ENCODE assay signal across 30 cellular contexts in the genomic region with DNA sequence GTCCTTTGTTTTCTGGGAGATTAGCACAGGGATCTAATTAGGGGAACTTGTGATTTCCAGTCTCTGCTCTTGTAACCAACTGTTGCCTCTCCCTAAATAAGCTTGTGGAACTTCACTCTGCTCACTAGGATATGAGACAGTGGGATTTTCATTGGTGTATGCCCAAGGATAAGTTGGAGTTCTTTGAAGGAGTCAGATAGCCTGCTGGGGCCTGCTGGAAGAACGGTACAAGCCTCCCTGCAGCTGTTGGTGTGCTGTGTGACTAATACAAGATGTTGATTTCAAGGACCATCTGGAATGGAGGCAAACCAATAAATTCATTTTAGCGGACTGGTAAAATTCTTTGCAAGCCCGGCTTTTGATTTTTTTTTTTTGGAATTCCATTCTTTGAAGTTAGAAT.
DNase-seq lines count a peak whose midpoint lies in the region; ATAC-seq and TF ChIP-seq lines count a peak whose summit lies in the region.
"Had no signal": no experiment of that assay in that cellular context is flagged by ENCODE, and none has a peak within 500 bp of the region (broad histone marks: within the 10 kb centered on the region; RNA-seq: fewer than 3 reads in every experiment).

No MANE protein-coding gene starts in this region.

- no TSS peak for BruUV-seq in A673 (replicated peaks; lab: Mats Ljungman, UMichigan)

- POLR2A ChIA-PET in A673 (lab: Charles Lee; ENCODE audit: low non-redundant PET) = no interaction called here

- H3K27me3 ChIP-seq in SJCRH30 (no peaks in the 10 kb centered on the region), A673 (replicated peaks; ENCODE audit: insufficient read depth, low read depth, low read length, poor library complexity) (no peaks in the 10 kb centered on the region)
- H3K27me3 ChIP-seq: ascending aorta, dorsolateral prefrontal cortex, MG63, spleen had no signal

- peaks cover 38% of the 10 kb centered on the region for H3K4me1 ChIP-seq in SJCRH30
- no peaks in the 10 kb centered on the region for H3K4me1 ChIP-seq in A673 (ENCODE audit: insufficient read depth, low read length, poor library complexity, severe bottlenecking)
- H3K4me1 ChIP-seq: ascending aorta, spleen had no signal

- H3K4me3 ChIP-seq in SJCRH30 (no peak overlapping the region), fibroblast of mammary gland (ENCODE audit: control insufficient read depth, low read depth, low read length) (no peak overlapping the region), A673 (ENCODE audit: low read depth, low read length, poor library complexity, severe bottlenecking) (no peak overlapping the region)
- H3K4me3 ChIP-seq: ascending aorta, dorsolateral prefrontal cortex, MG63, spleen had no signal

- DNase-seq in HCEC 1CT (peak; percentile 31), SJCRH30 (peak; percentile 91 to 97), fibroblast of mammary gland (ENCODE audit: low read depth) (peak; percentile 16), pons (ENCODE audit: low spot score) (peak; percentile 12), A673 (ENCODE audit: low spot score) (no peak), DMS79 treated with DMSO at 0.1 percent for 48 hours (lab: John Stamatoyannopoulos, UW) (no peak)
- DNase-seq: ACHN; activated CD4-positive, alpha-beta T cell treated with anti-CD3 and anti-CD28 coated beads for 36 hours; activated effector memory CD4-positive, alpha-beta T cell treated with Interleukin-2 at 50 U/mL for 16 hours; activated naive CD8-positive, alpha-beta T cell treated with anti-CD3 and anti-CD28 coated beads for 36 hours; activated T-cell treated with anti-CD3 and anti-CD28 coated beads for 4 hours; cerebellar nuclear complex; DND-41; dorsolateral prefrontal cortex; foreskin melanocyte; H7; hypothalamus; immature natural killer cell; KBM-7; MG63; NCI-H1417 treated with DMSO at 0.1 percent for 48 hours; NCI-H2081 treated with DMSO at 0.1 percent for 48 hours; occipital lobe; spleen; stimulated activated CD4-positive, alpha-beta T cell treated with anti-CD3 and anti-CD28 coated beads, Interleukin-2, amount 100 ng/mL, for 48 hours; trophoblast cell had no signal

- H3K36me3 ChIP-seq in SJCRH30 (0 out of 2 replicates have a peak, but pooled peaks cover 2% of the 10 kb centered on the region), A673 (ENCODE audit: insufficient read depth, low read length, poor library complexity, severe bottlenecking) (no peaks in the 10 kb centered on the region)
- H3K36me3 ChIP-seq: ascending aorta, MG63, spleen had no signal

- intact Hi-C loops in A673 (cut with micrococcal nuclease; ENCODE audit: unreplicated experiment) = no loop called here

- no peak for ATAC-seq in GM18867 (IDR thresholded peaks at IDR 0.05; ENCODE audit: unreplicated experiment)
- ATAC-seq in HG02852 (IDR thresholded peaks at IDR 0.05; ENCODE audit: unreplicated experiment) = no peak
- ATAC-seq: activated CD4-positive, alpha-beta T cell treated with anti-CD3 and anti-CD28 coated beads for 36 hours; left lobe of liver had no signal

- H3K9me3 ChIP-seq in SJCRH30 (replicated peaks) = 0 out of 2 replicates have a peak, but pooled peaks cover 4% of the 10 kb centered on the region
- H3K9me3 ChIP-seq in A673 (ENCODE audit: low read depth, low read length, poor library complexity, severe bottlenecking) = no peaks in the 10 kb centered on the region
- H3K9me3 ChIP-seq: ascending aorta, MG63, spleen had no signal

- TF ChIP-seq CTCF in fibroblast of mammary gland (conservative IDR thresholded peaks at IDR 0.05; ENCODE audit: control insufficient read depth, insufficient read depth, low read depth, low read length) (no peak), A673 (conservative IDR thresholded peaks at IDR 0.05; ENCODE audit: low read depth, low read length) (no peak)

- CTCF ChIA-PET in A673 (lab: Charles Lee) = no interaction called here

- H3K27ac ChIP-seq in SJCRH30 = peak overlapping the region; percentile 80
- no peak overlapping the region for H3K27ac ChIP-seq in A673 (ENCODE audit: low read depth, low read length, poor library complexity, severe bottlenecking)
- H3K27ac ChIP-seq: ascending aorta, dorsolateral prefrontal cortex, spleen had no signal

Comparison
In these comparisons a context has a peak if more than half of its experiments do, and no peak if none do; other contexts are left out.
1. DNase-seq: peak in HCEC 1CT (single experiment), SJCRH30 (2 of 2), fibroblast of mammary gland (single experiment) and pons (single experiment); none in A673 (single experiment) and DMS79 treated with DMSO at 0.1 percent for 48 hours (single experiment).